Comparison of ENCODE assay signal across 8 cellular contexts in genomic region chr13:72808917-72809500, GRCh38. TPM values are rescaled to one million over a fixed set of nuclear protein-coding genes. Genes with fewer than 3 reads are reported as not detected.
DNase-seq lines count a peak whose midpoint lies in the region; ATAC-seq and TF ChIP-seq lines count a peak whose summit lies in the region.

No MANE protein-coding gene starts in this region.

- peaks cover 14% of the 10 kb centered on the region for H3K36me3 Mint-ChIP-seq in chondrocyte (ENCODE audit: low read depth)
- H3K36me3 Mint-ChIP-seq in nephron progenitor cell (ENCODE audit: low read depth), result peaks cover 54% of the 10 kb centered on the region
- peaks cover 28% of the 10 kb centered on the region for H3K36me3 Mint-ChIP-seq in activated naive CD4-positive, alpha-beta T cell treated with anti-CD3 and anti-CD28 coated beads, Interleukin-2, amount 10 ng/mL, durations not matched to agents 7 days and 5 days

- H2AFZ ChIP-seq in DND-41 (ENCODE audit: low read depth, low read length) (no peak overlapping the region), Loucy (ENCODE audit: low read length) (no peak overlapping the region)

- no peak for DNase-seq in DND-41
- no peak for DNase-seq in chondrocyte (ENCODE audit: low spot score)
- no peak for DNase-seq in nephron progenitor cell
- no peak for DNase-seq in midbrain (lab: John Stamatoyannopoulos, UW)
- DNase-seq in stimulated activated CD4-positive, alpha-beta T cell treated with anti-CD3 and anti-CD28 coated beads, Interleukin-15, amount 100 ng/mL, for 24 hours, result no peak
- DNase-seq in activated naive CD4-positive, alpha-beta T cell treated with anti-CD3 and anti-CD28 coated beads, Interleukin-2, amount 10 ng/mL, durations not matched to agents 7 days and 5 days, result no peak
- no peak for DNase-seq in SKM-1 (lab: John Stamatoyannopoulos, UW; ENCODE audit: unreplicated experiment)

- H3K9me2 ChIP-seq in Loucy (replicated peaks; ENCODE audit: low read depth, low read length), result no peaks in the 10 kb centered on the region

- H3K36me3 ChIP-seq in DND-41 (ENCODE audit: insufficient read depth, low read length), result peaks cover 43% of the 10 kb centered on the region
- peaks cover 18% of the 10 kb centered on the region; the same call in 1 of the 2 replicates for H3K36me3 ChIP-seq in Loucy (ENCODE audit: insufficient read depth, low read length)

- H3K4me2 ChIP-seq in DND-41 (ENCODE audit: insufficient read depth, low read length), result no peak overlapping the region
- no peak overlapping the region for H3K4me2 ChIP-seq in Loucy (ENCODE audit: low read depth, low read length, poor library complexity, severe bottlenecking)

- H3K4me1 Mint-ChIP-seq in chondrocyte (ENCODE audit: low read depth), result no peaks in the 10 kb centered on the region
- no peaks in the 10 kb centered on the region for H3K4me1 Mint-ChIP-seq in nephron progenitor cell
- no peaks in the 10 kb centered on the region for H3K4me1 Mint-ChIP-seq in activated naive CD4-positive, alpha-beta T cell treated with anti-CD3 and anti-CD28 coated beads, Interleukin-2, amount 10 ng/mL, durations not matched to agents 7 days and 5 days

- no peaks in the 10 kb centered on the region for H3K27me3 ChIP-seq in DND-41 (ENCODE audit: insufficient read depth, low read length, poor library complexity)
- H3K27me3 ChIP-seq in Loucy (ENCODE audit: insufficient read depth, low read length, poor library complexity, severe bottlenecking), result no peaks in the 10 kb centered on the region

- H3K27ac Mint-ChIP-seq in chondrocyte (ENCODE audit: unreplicated experiment) (no peak overlapping the region), nephron progenitor cell (no peak overlapping the region)
- H3K27ac Mint-ChIP-seq in activated naive CD4-positive, alpha-beta T cell treated with anti-CD3 and anti-CD28 coated beads, Interleukin-2, amount 10 ng/mL, durations not matched to agents 7 days and 5 days, result no peak overlapping the region

- H3K9ac ChIP-seq in DND-41 (ENCODE audit: low read depth, low read length) (no peak overlapping the region), Loucy (ENCODE audit: low read depth, low read length, poor library complexity, severe bottlenecking) (no peak overlapping the region)

- H3K9me3 ChIP-seq in DND-41 (ENCODE audit: insufficient read depth, low read length, severe bottlenecking) (no peaks in the 10 kb centered on the region), Loucy (ENCODE audit: insufficient read depth, low read depth, low read length) (no peaks in the 10 kb centered on the region)

- H3K4me3 ChIP-seq in DND-41 (ENCODE audit: low read depth in 1 of 2, low read length in 2 of 2) (no peak overlapping the region), Loucy (ENCODE audit: low read length, poor library complexity, severe bottlenecking) (no peak overlapping the region)

- H3K79me2 ChIP-seq in DND-41 (ENCODE audit: insufficient read depth, low read length), result no peaks in the 10 kb centered on the region
- H3K79me2 ChIP-seq in Loucy (ENCODE audit: insufficient read depth, low read length), result no peaks in the 10 kb centered on the region

- H3K9me3 Mint-ChIP-seq in chondrocyte (ENCODE audit: low read depth) (no peaks in the 10 kb centered on the region), nephron progenitor cell (peaks cover 4% of the 10 kb centered on the region)
- peaks cover 4% of the 10 kb centered on the region for H3K9me3 Mint-ChIP-seq in activated naive CD4-positive, alpha-beta T cell treated with anti-CD3 and anti-CD28 coated beads, Interleukin-2, amount 10 ng/mL, durations not matched to agents 7 days and 5 days

- no peak overlapping the region for H3K27ac ChIP-seq in DND-41 (ENCODE audit: low read length)

- no peaks in the 10 kb centered on the region; the same call in 1 of the 2 replicates for H3F3A ChIP-seq in Loucy (ENCODE audit: low read depth)

- ATAC-seq in DND-41 (ENCODE audit: insufficient read depth, low read depth), result no peak

- CTCF ChIA-PET in activated naive CD4-positive, alpha-beta T cell treated with anti-CD3 and anti-CD28 coated beads, Interleukin-2, amount 10 ng/mL, durations not matched to agents 7 days and 5 days (lab: Charles Lee), result interaction anchor here (1.0 kb wide), 1 partner anchor 41 kb away, joined by 3 read pairs; no protein-coding TSS in a partner anchor

- H3K4me3 Mint-ChIP-seq in chondrocyte (ENCODE audit: unreplicated experiment) (no peak overlapping the region), nephron progenitor cell (no peak overlapping the region)
- no peak overlapping the region for H3K4me3 Mint-ChIP-seq in activated naive CD4-positive, alpha-beta T cell treated with anti-CD3 and anti-CD28 coated beads, Interleukin-2, amount 10 ng/mL, durations not matched to agents 7 days and 5 days

- H4K20me1 ChIP-seq in DND-41 (ENCODE audit: insufficient read depth, low read length), result no peaks in the 10 kb centered on the region
- H4K20me1 ChIP-seq in Loucy (ENCODE audit: insufficient read depth, low read length, poor library complexity, severe bottlenecking), result peaks cover 5% of the 10 kb centered on the region

- no peaks in the 10 kb centered on the region for H3K4me1 ChIP-seq in DND-41 (ENCODE audit: insufficient read depth, low read length)
- H3K4me1 ChIP-seq in Loucy (ENCODE audit: insufficient read depth, low read length, poor library complexity, severe bottlenecking), result no peaks in the 10 kb centered on the region

- H3K27me3 Mint-ChIP-seq in chondrocyte (ENCODE audit: low read depth) (no peaks in the 10 kb centered on the region), nephron progenitor cell (ENCODE audit: low read depth, poor library complexity) (no peaks in the 10 kb centered on the region)
- no peaks in the 10 kb centered on the region for H3K27me3 Mint-ChIP-seq in activated naive CD4-positive, alpha-beta T cell treated with anti-CD3 and anti-CD28 coated beads, Interleukin-2, amount 10 ng/mL, durations not matched to agents 7 days and 5 days

- TF ChIP-seq CTCF in DND-41 (IDR thresholded peaks at IDR 0.05; ENCODE audit: borderline replicate concordance, extremely low read depth, low read length, poor library complexity, severe bottlenecking), result peak; percentile 61
- TF ChIP-seq CTCF in Loucy (conservative IDR thresholded peaks at IDR 0.05; ENCODE audit: low read length), result peak; percentile 65
- TF ChIP-seq CTCF in chondrocyte (IDR thresholded peaks at IDR 0.05), result peak; percentile 91
- peak; percentile 79 for TF ChIP-seq CTCF in nephron progenitor cell (IDR thresholded peaks at IDR 0.05)

RNA-seq across cellular contexts. Expression of gene PIBF1, which starts 27.1 kb away (rescaled TPM):
- 18.2 to 29.9 TPM (median 20.7 TPM) in 3 replicates for total RNA-seq in chondrocyte

RNA-seq across cellular contexts. Expression of gene DIS3, which starts 27.3 kb away (rescaled TPM):
- total RNA-seq in chondrocyte, result 28.3 to 33.4 TPM (median 30.5 TPM) in 3 replicates
